In the genomic region with DNA sequence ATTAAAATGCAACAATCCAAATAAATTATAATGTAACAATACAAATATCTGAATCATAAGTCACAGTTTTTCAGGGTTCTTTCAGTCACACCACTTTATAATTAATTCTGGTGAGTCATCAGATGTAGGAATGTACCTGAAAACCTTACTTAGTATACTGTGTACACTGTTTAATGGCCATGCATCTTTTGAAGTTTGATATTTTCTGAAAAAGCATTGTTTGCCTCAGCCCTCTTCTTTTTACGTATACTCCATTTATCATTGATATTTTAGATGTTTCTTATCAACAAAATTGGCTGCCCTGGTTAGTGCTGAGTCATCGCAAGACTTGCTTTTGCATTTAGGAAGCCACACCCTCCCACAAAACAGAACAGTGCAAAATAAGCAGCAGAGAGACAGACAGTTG, we compare ENCODE assay signal across 9 cellular contexts.
DNase-seq lines count a peak whose midpoint lies in the region; ATAC-seq, FAIRE-seq and TF ChIP-seq lines count a peak whose summit lies in the region.
"Had no signal": no experiment of that assay in that cellular context is flagged by ENCODE, and none has a peak within 500 bp of the region (broad histone marks: within the 10 kb centered on the region; RNA-seq: fewer than 3 reads in every experiment).

No MANE protein-coding gene starts in this region.

- H3K4me3 ChIP-seq in right atrium auricular region = no peak overlapping the region
- H3K4me3 ChIP-seq in K562 = no peak overlapping the region
- no peak overlapping the region for H3K4me3 ChIP-seq in transverse colon

- TF ChIP-seq CTCF in right atrium auricular region (IDR thresholded peaks at IDR 0.05) = no peak
- no peak for TF ChIP-seq CTCF in K562 (IDR thresholded peaks at IDR 0.05 in 2 of 3, conservative IDR thresholded peaks at IDR 0.05 in 1 of 3; ENCODE audit: insufficient read depth in 2 of 3, low read depth in 1 of 3, low read length in 3 of 3)
- no peak for TF ChIP-seq CTCF in transverse colon (IDR thresholded peaks at IDR 0.05)

- intact Hi-C loops in left cardiac atrium (cut with DNase I) (no loop called here), K562 (cut with micrococcal nuclease) (no loop called here), transverse colon (cut with DNase I; ENCODE audit: low total_unique reads) (no loop called here)

- H3K4me1 ChIP-seq in right atrium auricular region = peaks cover 0 to 11% of the 10 kb centered on the region in 2 donors
- H3K4me1 ChIP-seq in K562 (replicated peaks in 1 of 2; ENCODE audit: control insufficient read depth in 2 of 2, insufficient read depth in 2 of 2, low read length in 2 of 2) = peaks cover 0 to 6% of the 10 kb centered on the region in 2 experiments; a peak in 2 of 5 replicates
- peaks cover 0 to 39% (median 22%) of the 10 kb centered on the region in 4 donors for H3K4me1 ChIP-seq in transverse colon

- peaks cover 7% of the 10 kb centered on the region for H3K36me3 ChIP-seq in right atrium auricular region
- H3K36me3 ChIP-seq in K562 (ENCODE audit: control insufficient read depth, insufficient read depth, low read length) = no peaks in the 10 kb centered on the region
- H3K36me3 ChIP-seq in transverse colon = peaks cover 0 to 10% (median 0%) of the 10 kb centered on the region in 4 donors

- H3K27ac ChIP-seq in right atrium auricular region = no peak overlapping the region
- H3K27ac ChIP-seq in K562 (ENCODE audit: extremely low read depth, low read depth, low read length) = peak overlapping the region; percentile 47; the same call in 1 of the 3 replicates
- H3K27ac ChIP-seq in transverse colon = peak overlapping the region in 1 of 4 donors; percentile 61

- no peaks in the 10 kb centered on the region for H3K79me2 ChIP-seq in K562 (ENCODE audit: control insufficient read depth, insufficient read depth, low read length)

- H3K9me1 ChIP-seq in K562 (ENCODE audit: control insufficient read depth, insufficient read depth, low read length) = no peaks in the 10 kb centered on the region

- H3K4me2 ChIP-seq in K562 (ENCODE audit: insufficient read depth, low read length) = peak overlapping the region; percentile 9; the same call in 1 of the 2 replicates

- no TSS peak for BruUV-seq in K562 (replicated peaks; lab: Mats Ljungman, UMichigan)

- CTCF ChIA-PET in K562 (lab: Yijun Ruan, JAX; ENCODE audit: low intra/inter-chr PET ratio) = no interaction called here

- TF ChIP-seq RAD21 in K562 (CRISPR knock-in tag; conservative IDR thresholded peaks at IDR 0.05 in 1 of 2, IDR thresholded peaks at IDR 0.05 in 1 of 2) = no peak

- TF ChIP-seq POLR2A in K562 (conservative IDR thresholded peaks at IDR 0.05) (no peak), transverse colon (IDR thresholded peaks at IDR 0.05) (no peak)

- POLR2A ChIA-PET in K562 (lab: Yijun Ruan, JAX) = no interaction called here

- no peaks in the 10 kb centered on the region for H4K20me1 ChIP-seq in K562 (replicated peaks; ENCODE audit: control insufficient read depth, insufficient read depth, low read length)

- in situ Hi-C loops in K562 (cut with MboI) (no loop called here), transverse colon (cut with MboI; ENCODE audit: low pct_ligation_motif_present in 1 of 4, low pct_unique_long_range_greater_than_20kb in 1 of 4, low sequenced_read_pairs in 3 of 4) (no loop called here)

- 0% methylated on average over 2 of the region's 2 CpGs for WGBS in K562 (ENCODE audit: insufficient coverage, low coverage, missing lambda C conversion rate)
- 33 to 37% methylated on average over 2 of the region's 2 CpGs for WGBS in transverse colon (ENCODE audit: low coverage in 1 of 2), 2 donors

- H2AFZ ChIP-seq in K562 (ENCODE audit: low read depth, low read length) = peak overlapping the region; percentile 58

- H3K27me3 ChIP-seq in right atrium auricular region (no peaks in the 10 kb centered on the region), K562 (ENCODE audit: control insufficient read depth in 2 of 2, insufficient read depth in 2 of 2, low read length in 2 of 2) (no peaks in the 10 kb centered on the region), transverse colon (no peaks in the 10 kb centered on the region)

- DNase-seq in left cardiac atrium (peak; percentile 37), right atrium auricular region (ENCODE audit: low spot score) (no peak), K562 (ENCODE audit: extremely low read depth in 1 of 4, low spot score in 3 of 4) (peak; percentile 34 to 82 (median 44)), transverse colon (peak; percentile 16)
- no peak for DNase-seq in activated effector memory CD4-positive, alpha-beta T cell treated with Interleukin-2 at 50 U/mL for 16 hours
- no peak for DNase-seq in central memory CD4-positive, alpha-beta T cell
- DNase-seq in NK-92 treated with Interleukin-12 subunit alpha and Interleukin-12 subunit beta, amount 100 ng/mL, for 24 hours (lab: John Stamatoyannopoulos, UW) = no peak
- DNase-seq: T-cell had no signal

- no peaks in the 10 kb centered on the region for H3K9me3 ChIP-seq in right atrium auricular region
- no peaks in the 10 kb centered on the region for H3K9me3 ChIP-seq in K562 (replicated peaks; ENCODE audit: control insufficient read depth, insufficient read depth, low read depth, low read length)
- H3K9me3 ChIP-seq in transverse colon = no peaks in the 10 kb centered on the region

- H3K9ac ChIP-seq in K562 (ENCODE audit: insufficient read depth in 1 of 2, low read depth in 2 of 2, low read length in 2 of 2) = no peak overlapping the region

- FAIRE-seq in K562 (lab: Jason Lieb, UNC) = peak; percentile 75

- ATAC-seq in left cardiac atrium = peak in 1 of 2 donors; percentile 78
- ATAC-seq in HG03378 (IDR thresholded peaks at IDR 0.05; ENCODE audit: unreplicated experiment) = peak; percentile 77
- ATAC-seq in K562 = peak; percentile 91

- TF ChIP-seq EP300 in K562 (IDR thresholded peaks at IDR 0.05; ENCODE audit: low read length) (peak; percentile 59; the same call in 1 of the 2 replicates), transverse colon (IDR thresholded peaks at IDR 0.05; ENCODE audit: low read depth) (no peak)

TF ChIP-seq in K562, 482 proteins besides CTCF, POLR2A, EP300 and RAD21 (continues in another document):
- TF ChIP-seq, protein P1, sequence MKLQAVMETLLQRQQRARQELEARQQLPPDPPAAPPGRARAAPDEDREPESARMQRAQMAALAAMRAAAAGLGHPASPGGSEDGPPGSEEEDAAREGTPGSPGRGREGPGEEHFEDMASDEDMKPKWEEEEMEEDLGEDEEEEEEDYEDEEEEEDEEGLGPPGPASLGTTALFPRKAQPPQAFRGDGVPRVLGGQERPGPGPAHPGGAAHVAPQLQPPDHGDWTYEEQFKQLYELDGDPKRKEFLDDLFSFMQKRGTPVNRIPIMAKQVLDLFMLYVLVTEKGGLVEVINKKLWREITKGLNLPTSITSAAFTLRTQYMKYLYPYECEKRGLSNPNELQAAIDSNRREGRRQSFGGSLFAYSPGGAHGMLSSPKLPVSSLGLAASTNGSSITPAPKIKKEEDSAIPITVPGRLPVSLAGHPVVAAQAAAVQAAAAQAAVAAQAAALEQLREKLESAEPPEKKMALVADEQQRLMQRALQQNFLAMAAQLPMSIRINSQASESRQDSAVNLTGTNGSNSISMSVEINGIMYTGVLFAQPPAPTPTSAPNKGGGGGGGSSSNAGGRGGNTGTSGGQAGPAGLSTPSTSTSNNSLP (IDR thresholded peaks at IDR 0.05; ENCODE audit: borderline replicate concordance, low read depth, low read length) = 0 out of 2 replicates have a peak, but pooled peaks have one; percentile 28
- no peak for TF ChIP-seq ZNF274 (IDR thresholded peaks at IDR 0.05; ENCODE audit: borderline replicate concordance, low read depth, low read length)
- TF ChIP-seq SMARCC2 (IDR thresholded peaks at IDR 0.05; ENCODE audit: low read depth) = peak; percentile 80; the same call in 1 of the 2 replicates
- TF ChIP-seq JUND (IDR thresholded peaks at IDR 0.05; ENCODE audit: borderline replicate concordance, low read depth, low read length) = peak; percentile 81
- TF ChIP-seq JUND (tag; IDR thresholded peaks at IDR 0.05; ENCODE audit: borderline replicate concordance, low read depth, low read length) = peak; percentile 84
- peak; percentile 97 for TF ChIP-seq NFE2L1 (tag; IDR thresholded peaks at IDR 0.05; ENCODE audit: borderline replicate concordance, low read depth)
- peak; percentile 98 for TF ChIP-seq NFE2 (IDR thresholded peaks at IDR 0.05; ENCODE audit: low read depth)
- TF ChIP-seq ETV1 (tag; conservative IDR thresholded peaks at IDR 0.05; ENCODE audit: low read depth) = no peak
- TF ChIP-seq HDAC2 (IDR thresholded peaks at IDR 0.05) = 0 out of 2 replicates have a peak, but pooled peaks have one; percentile 53
- no peak; a peak in 1 of 4 replicates for TF ChIP-seq TRIM24 (IDR thresholded peaks at IDR 0.05)
- no peak for TF ChIP-seq KLF16 (IDR thresholded peaks at IDR 0.05)
- TF ChIP-seq, protein P2, sequence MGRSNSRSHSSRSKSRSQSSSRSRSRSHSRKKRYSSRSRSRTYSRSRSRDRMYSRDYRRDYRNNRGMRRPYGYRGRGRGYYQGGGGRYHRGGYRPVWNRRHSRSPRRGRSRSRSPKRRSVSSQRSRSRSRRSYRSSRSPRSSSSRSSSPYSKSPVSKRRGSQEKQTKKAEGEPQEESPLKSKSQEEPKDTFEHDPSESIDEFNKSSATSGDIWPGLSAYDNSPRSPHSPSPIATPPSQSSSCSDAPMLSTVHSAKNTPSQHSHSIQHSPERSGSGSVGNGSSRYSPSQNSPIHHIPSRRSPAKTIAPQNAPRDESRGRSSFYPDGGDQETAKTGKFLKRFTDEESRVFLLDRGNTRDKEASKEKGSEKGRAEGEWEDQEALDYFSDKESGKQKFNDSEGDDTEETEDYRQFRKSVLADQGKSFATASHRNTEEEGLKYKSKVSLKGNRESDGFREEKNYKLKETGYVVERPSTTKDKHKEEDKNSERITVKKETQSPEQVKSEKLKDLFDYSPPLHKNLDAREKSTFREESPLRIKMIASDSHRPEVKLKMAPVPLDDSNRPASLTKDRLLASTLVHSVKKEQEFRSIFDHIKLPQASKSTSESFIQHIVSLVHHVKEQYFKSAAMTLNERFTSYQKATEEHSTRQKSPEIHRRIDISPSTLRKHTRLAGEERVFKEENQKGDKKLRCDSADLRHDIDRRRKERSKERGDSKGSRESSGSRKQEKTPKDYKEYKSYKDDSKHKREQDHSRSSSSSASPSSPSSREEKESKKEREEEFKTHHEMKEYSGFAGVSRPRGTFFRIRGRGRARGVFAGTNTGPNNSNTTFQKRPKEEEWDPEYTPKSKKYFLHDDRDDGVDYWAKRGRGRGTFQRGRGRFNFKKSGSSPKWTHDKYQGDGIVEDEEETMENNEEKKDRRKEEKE (IDR thresholded peaks at IDR 0.05; ENCODE audit: borderline replicate concordance in 1 of 2, control insufficient read depth in 1 of 2, low read depth in 2 of 2, low read length in 1 of 2) = no peak
- TF ChIP-seq MAFF (IDR thresholded peaks at IDR 0.05; ENCODE audit: low read length) = peak; percentile 98
- no peak for TF ChIP-seq NELFE (IDR thresholded peaks at IDR 0.05; ENCODE audit: insufficient read depth, insufficient read length)
- peak; percentile 94 for TF ChIP-seq BACH1 (tag; IDR thresholded peaks at IDR 0.05)
- TF ChIP-seq RHOXF2B (CRISPR knock-in tag; conservative IDR thresholded peaks at IDR 0.05) = no peak
- peak; percentile 79 for TF ChIP-seq SMARCE1 (IDR thresholded peaks at IDR 0.05)
- no peak for TF ChIP-seq ZNF140 (CRISPR knock-in tag; IDR thresholded peaks at IDR 0.05)

Comparison
In these comparisons a context has a peak if more than half of its experiments do, and no peak if none do; other contexts are left out.
1. DNase-seq: peak in left cardiac atrium (single experiment), K562 (4 of 4) and transverse colon (single experiment); none in right atrium auricular region (single experiment), activated effector memory CD4-positive, alpha-beta T cell treated with Interleukin-2 at 50 U/mL for 16 hours (single experiment), central memory CD4-positive, alpha-beta T cell (single experiment) and NK-92 treated with Interleukin-12 subunit alpha and Interleukin-12 subunit beta, amount 100 ng/mL, for 24 hours (single experiment).